1 cellular context compared by ENCODE assay signal in genomic region chr2:31980674-31981356, GRCh38.
TF ChIP-seq lines count a peak whose summit lies in the region.

No MANE protein-coding gene starts in this region.

TF ChIP-seq in HCT116, 20 proteins besides CTCF, POLR2A, EP300 and RAD21 (continued from another document):
- TF ChIP-seq SRF (IDR thresholded peaks at IDR 0.05; ENCODE audit: low read depth) (no peak), EZH2 (IDR thresholded peaks at IDR 0.05) (no peak), ZBTB33 (IDR thresholded peaks at IDR 0.05; ENCODE audit: extremely low read depth, insufficient replicate concordance, low read length) (no peak), REST (IDR thresholded peaks at IDR 0.05; ENCODE audit: low read depth) (no peak), CEBPB (IDR thresholded peaks at IDR 0.05; ENCODE audit: low read depth) (no peak), MAX (IDR thresholded peaks at IDR 0.05) (no peak), SP1 (IDR thresholded peaks at IDR 0.05; ENCODE audit: low read depth) (no peak), YY1 (IDR thresholded peaks at IDR 0.05; ENCODE audit: extremely low read depth, insufficient replicate concordance, low read depth, low read length) (no peak), JUND (IDR thresholded peaks at IDR 0.05) (no peak), TCF7L2 (IDR thresholded peaks at IDR 0.05; ENCODE audit: borderline replicate concordance, extremely low read depth, insufficient read depth, insufficient read length) (no peak), CBX3 (IDR thresholded peaks at IDR 0.05; ENCODE audit: low read depth) (no peak)
TF ChIP-seq in HCT116: peak in this region for 0.
